38 cellular contexts compared by ENCODE assay signal in genomic region chr3:57350271-57350670, GRCh38. TPM values are rescaled to one million over a fixed set of nuclear protein-coding genes. Genes with fewer than 3 reads are reported as not detected.
"Had no signal": no experiment of that assay in that cellular context is flagged by ENCODE, and none has a peak within 500 bp of the region (broad histone marks: within the 10 kb centered on the region; RNA-seq: fewer than 3 reads in every experiment).

No MANE protein-coding gene starts in this region.

- H3K9me3 ChIP-seq: MG63 had no signal

- H3K9ac ChIP-seq: KMS-11 had no signal

- H3K27ac ChIP-seq: KMS-11 had no signal

- DNase-seq: Karpas-422, Kasumi-1, KBM-7, KG1, MG63, MM.1S, MV-4-11, NCI-H1048, NCI-H1092, NCI-H1092 treated with DMSO at 0.1 percent for 48 hours, NCI-H1105, NCI-H1105 treated with DMSO at 0.1 percent for 48 hours, NCI-H1417, NCI-H1417 treated with DMSO at 0.1 percent for 48 hours, NCI-H1436, NCI-H1436 treated with DMSO at 0.1 percent for 48 hours, NCI-H146, NCI-H1694, NCI-H1694 treated with DMSO at 0.1 percent for 48 hours, NCI-H187, NCI-H187 treated with DMSO at 0.1 percent for 48 hours, NCI-H1930, NCI-H2029, NCI-H2029 treated with DMSO at 0.1 percent for 48 hours, NCI-H2081, NCI-H2081 treated with DMSO at 0.1 percent for 48 hours, NCI-H2107, NCI-H2171, NCI-H2171 treated with DMSO at 0.1 percent for 48 hours, NCI-H2227 treated with DMSO at 0.1 percent for 48 hours, NCI-H226, NCI-H345, NCI-H446, NCI-H446 treated with DMSO at 0.1 percent for 48 hours had no signal

- H3K36me3 ChIP-seq: MG63 had no signal

- H3K27me3 ChIP-seq: MG63 had no signal

- H3K4me3 ChIP-seq: MG63 had no signal

RNA-seq across cellular contexts. Expression of gene ASB14, which starts 57.8 kb away (rescaled TPM):
- total RNA-seq: LHCN-M2, M059J, MCF 10A had no signal
